Comparison of ENCODE assay signal across 2 cellular contexts in genomic region chr17:78238823-78239488, GRCh38.
TF ChIP-seq lines count a peak whose summit lies in the region.

No MANE protein-coding gene starts in this region.

TF ChIP-seq in HepG2, 621 proteins besides CTCF, POLR2A, EP300 and RAD21:
- TF ChIP-seq ELF3 (CRISPR knock-in tag; IDR thresholded peaks at IDR 0.05) (no peak), ZNF30 (CRISPR knock-in tag; IDR thresholded peaks at IDR 0.05) (no peak), HDAC1 (CRISPR knock-in tag; IDR thresholded peaks at IDR 0.05) (peak; percentile 24; the same call in 1 of the 2 replicates), ZBTB20 (CRISPR knock-in tag; IDR thresholded peaks at IDR 0.05; ENCODE audit: borderline replicate concordance, low read depth) (no peak), JUNB (CRISPR knock-in tag; IDR thresholded peaks at IDR 0.05; ENCODE audit: borderline replicate concordance) (no peak), ZBTB38 (CRISPR knock-in tag; IDR thresholded peaks at IDR 0.05) (peak; percentile 26; the same call in 1 of the 2 replicates), ZNF580 (CRISPR knock-in tag; IDR thresholded peaks at IDR 0.05; ENCODE audit: borderline replicate concordance, low read depth) (no peak)
- TF ChIP-seq, protein P1, sequence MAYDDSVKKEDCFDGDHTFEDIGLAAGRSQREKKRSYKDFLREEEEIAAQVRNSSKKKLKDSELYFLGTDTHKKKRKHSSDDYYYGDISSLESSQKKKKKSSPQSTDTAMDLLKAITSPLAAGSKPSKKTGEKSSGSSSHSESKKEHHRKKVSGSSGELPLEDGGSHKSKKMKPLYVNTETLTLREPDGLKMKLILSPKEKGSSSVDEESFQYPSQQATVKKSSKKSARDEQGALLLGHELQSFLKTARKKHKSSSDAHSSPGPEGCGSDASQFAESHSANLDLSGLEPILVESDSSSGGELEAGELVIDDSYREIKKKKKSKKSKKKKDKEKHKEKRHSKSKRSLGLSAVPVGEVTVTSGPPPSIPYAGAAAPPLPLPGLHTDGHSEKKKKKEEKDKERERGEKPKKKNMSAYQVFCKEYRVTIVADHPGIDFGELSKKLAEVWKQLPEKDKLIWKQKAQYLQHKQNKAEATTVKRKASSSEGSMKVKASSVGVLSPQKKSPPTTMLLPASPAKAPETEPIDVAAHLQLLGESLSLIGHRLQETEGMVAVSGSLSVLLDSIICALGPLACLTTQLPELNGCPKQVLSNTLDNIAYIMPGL (CRISPR knock-in tag; IDR thresholded peaks at IDR 0.05; ENCODE audit: borderline replicate concordance in 1 of 2, low read depth in 1 of 2) = 0 out of 4 replicates have a peak, but pooled peaks of 1 of the 2 experiments have one; percentile 5

TF ChIP-seq in WTC11, 78 proteins besides CTCF, POLR2A, EP300 and RAD21:
- TF ChIP-seq ATF3 (CRISPR knock-in tag; conservative IDR thresholded peaks at IDR 0.05) = no peak
- TF ChIP-seq ZNF121 (CRISPR knock-in tag; IDR thresholded peaks at IDR 0.05) = 0 out of 2 replicates have a peak, but pooled peaks have one; percentile 19
- TF ChIP-seq CREM (CRISPR knock-in tag; IDR thresholded peaks at IDR 0.05) = no peak
TF ChIP-seq in WTC11: peak in this region for 1.
